ENCODE assay signal across 16 cellular contexts in the genomic region with DNA sequence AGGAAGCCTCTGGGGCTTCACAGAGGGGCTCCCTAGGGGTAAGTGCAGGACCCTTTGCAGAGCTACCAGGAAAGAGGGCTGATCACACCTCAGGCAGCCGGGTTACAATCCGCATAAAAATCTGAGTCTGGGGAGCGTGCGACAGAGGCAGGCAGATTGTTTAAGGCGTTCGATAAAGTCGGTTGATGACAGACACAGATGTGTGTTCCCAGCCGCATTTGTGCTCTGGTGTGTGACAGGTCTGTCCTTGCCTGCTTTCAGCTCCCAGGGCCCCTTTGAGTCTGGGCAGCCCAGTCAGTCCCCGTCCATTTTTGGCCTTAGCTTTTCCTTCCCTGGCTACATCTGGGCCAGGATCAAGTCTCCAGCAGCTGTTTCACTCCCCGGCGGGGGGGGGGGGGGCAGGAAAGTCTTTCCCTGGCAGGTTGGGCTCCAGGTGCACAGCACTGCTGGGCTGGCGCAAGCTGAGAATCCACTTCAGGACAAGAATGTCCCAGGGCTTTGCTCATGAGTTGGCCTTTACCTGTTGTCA. TPM values are rescaled to one million over a fixed set of nuclear protein-coding genes. Genes with fewer than 3 reads are reported as not detected.
DNase-seq lines count a peak whose midpoint lies in the region; ATAC-seq and TF ChIP-seq lines count a peak whose summit lies in the region.
"Had no signal": no experiment of that assay in that cellular context is flagged by ENCODE, and none has a peak within 500 bp of the region (broad histone marks: within the 10 kb centered on the region; RNA-seq: fewer than 3 reads in every experiment).

No MANE protein-coding gene starts in this region.

- H3K4me1 Mint-ChIP-seq in endodermal cell, result peaks cover 24% of the 10 kb centered on the region
- H3K4me1 Mint-ChIP-seq in activated CD8-positive, alpha-beta T cell treated with anti-CD3 and anti-CD28 coated beads, Interleukin-2, amount 10 ng/mL, durations not matched to agents 7 days and 5 days (ENCODE audit: low read depth), result peaks cover 33% of the 10 kb centered on the region

- no peak for TF ChIP-seq RAD21 in SK-N-SH (IDR thresholded peaks at IDR 0.05; ENCODE audit: low read length)

- H3F3A ChIP-seq in SK-N-SH (replicated peaks; ENCODE audit: insufficient read depth), result peaks cover 18% of the 10 kb centered on the region

- peaks cover 5% of the 10 kb centered on the region; the same call in 1 of the 2 replicates for H3K79me2 ChIP-seq in SK-N-SH (ENCODE audit: insufficient read depth)

- H3K9me3 ChIP-seq in SK-N-SH (no peaks in the 10 kb centered on the region), endodermal cell (ENCODE audit: control insufficient read depth, low read length) (no peaks in the 10 kb centered on the region), thyroid gland (no peaks in the 10 kb centered on the region)
- H3K9me3 ChIP-seq: HAP-1, transverse colon had no signal

- TF ChIP-seq CTCF in SK-N-SH (IDR thresholded peaks at IDR 0.05) (no peak), endodermal cell (conservative IDR thresholded peaks at IDR 0.05) (no peak), thyroid gland (IDR thresholded peaks at IDR 0.05) (no peak)

- 13% methylated on average over 12 of the region's 12 CpGs for WGBS in SK-N-SH (ENCODE audit: low lambda C conversion rate)
- WGBS in endodermal cell (ENCODE audit: insufficient coverage in 1 of 2, insufficient read length in 1 of 2), 2 experiments, result 51 to 68% methylated on average over 9 to 10 of the region's 12 CpGs
- 12 to 19% methylated on average over 12 of the region's 12 CpGs for WGBS in thyroid gland, 2 donors

- H3K4me1 ChIP-seq in SK-N-SH (ENCODE audit: control insufficient read depth in 1 of 2, insufficient read depth in 2 of 2, low read depth in 1 of 2, low read length in 1 of 2) (peaks cover 0 to 36% of the 10 kb centered on the region in 2 experiments; a peak in 1 of 4 replicates), endodermal cell (ENCODE audit: control insufficient read depth, insufficient read depth, low read length) (peaks cover 15% of the 10 kb centered on the region), thyroid gland (peaks cover 22 to 50% of the 10 kb centered on the region in 2 donors)
- H3K4me1 ChIP-seq: HAP-1 had no signal

- no peak overlapping the region for H3K4me2 ChIP-seq in SK-N-SH

- H3K4me3 ChIP-seq in SK-N-SH (ENCODE audit: low read depth in 2 of 2, low read length in 1 of 2) (no peak overlapping the region), endodermal cell (ENCODE audit: low read length) (no peak overlapping the region), thyroid gland (replicated peaks in 1 of 3) (no peak overlapping the region)
- H3K4me3 ChIP-seq: HAP-1 had no signal

- H2AFZ ChIP-seq in SK-N-SH (ENCODE audit: low read depth), result no peak overlapping the region

- H4K20me1 ChIP-seq in SK-N-SH (ENCODE audit: insufficient read depth), result no peaks in the 10 kb centered on the region; the same call in 1 of the 2 replicates

- H3K9me2 ChIP-seq in SK-N-SH, result no peaks in the 10 kb centered on the region

- POLR2A ChIA-PET in SK-N-SH (lab: Yijun Ruan, JAX), result interaction anchor here (1.0 to 1.4 kb wide), 2 partner anchors 16 to 64 kb away, joined by 3 to 5 read pairs; no protein-coding TSS in a partner anchor
- POLR2A ChIA-PET in activated CD8-positive, alpha-beta T cell treated with anti-CD3 and anti-CD28 coated beads, Interleukin-2, amount 10 ng/mL, durations not matched to agents 7 days and 5 days (lab: Charles Lee), result interaction anchor here (0.7 to 2.1 kb wide), 4 partner anchors 14 to 197 kb away, joined by 3 to 8 read pairs (median 4); partner anchors contain the start of gene EXOC7

- no peak overlapping the region for H3K27ac Mint-ChIP-seq in endodermal cell
- H3K27ac Mint-ChIP-seq in activated CD8-positive, alpha-beta T cell treated with anti-CD3 and anti-CD28 coated beads, Interleukin-2, amount 10 ng/mL, durations not matched to agents 7 days and 5 days, result no peak overlapping the region
- H3K27ac Mint-ChIP-seq: activated CD8-positive, alpha-beta memory T cell treated with anti-CD3 and anti-CD28 coated beads, Interleukin-2, amount 10 ng/mL, durations not matched to agents 7 days and 5 days had no signal

- CTCF ChIA-PET in SK-N-SH (lab: Yijun Ruan, JAX), result interaction anchor here (0.8 to 7.8 kb wide), 12 partner anchors 9 to 202 kb away, joined by 3 to 64 read pairs (median 4); no protein-coding TSS in a partner anchor
- CTCF ChIA-PET in activated CD8-positive, alpha-beta T cell treated with anti-CD3 and anti-CD28 coated beads, Interleukin-2, amount 10 ng/mL, durations not matched to agents 7 days and 5 days (lab: Charles Lee), result interaction anchor here (1.0 to 2.1 kb wide), 2 partner anchors 63 to 321 kb away, joined by 3 to 7 read pairs; no protein-coding TSS in a partner anchor

- H3K4me3 Mint-ChIP-seq in endodermal cell, result no peak overlapping the region
- no peak overlapping the region for H3K4me3 Mint-ChIP-seq in activated CD8-positive, alpha-beta T cell treated with anti-CD3 and anti-CD28 coated beads, Interleukin-2, amount 10 ng/mL, durations not matched to agents 7 days and 5 days

- H3K27ac ChIP-seq in SK-N-SH (ENCODE audit: low read depth in 2 of 2, low read length in 1 of 2) (no peak overlapping the region), endodermal cell (ENCODE audit: low read depth, low read length) (no peak overlapping the region), thyroid gland (no peak overlapping the region)
- H3K27ac ChIP-seq: transverse colon, VCaP had no signal

- no peak for TF ChIP-seq EP300 in SK-N-SH (IDR thresholded peaks at IDR 0.05; ENCODE audit: borderline replicate concordance in 1 of 2, low read depth in 1 of 2, low read length in 1 of 2)

- peaks cover 0 to 4% of the 10 kb centered on the region in 2 experiments for H3K36me3 ChIP-seq in SK-N-SH (replicated peaks in 1 of 2; ENCODE audit: control insufficient read depth in 1 of 2, insufficient read depth in 2 of 2, low read length in 1 of 2)
- H3K36me3 ChIP-seq in endodermal cell (ENCODE audit: control insufficient read depth, insufficient read depth, low read length), result peaks cover 7% of the 10 kb centered on the region
- H3K36me3 ChIP-seq in thyroid gland, result no peaks in the 10 kb centered on the region
- H3K36me3 ChIP-seq: transverse colon had no signal

- H3K9ac ChIP-seq in SK-N-SH (no peak overlapping the region), endodermal cell (ENCODE audit: extremely low read depth, low read length, poor library complexity, severe bottlenecking) (no peak overlapping the region)

- H3K36me3 Mint-ChIP-seq in endodermal cell (ENCODE audit: low read depth), result no peaks in the 10 kb centered on the region
- peaks cover 7% of the 10 kb centered on the region for H3K36me3 Mint-ChIP-seq in activated CD8-positive, alpha-beta T cell treated with anti-CD3 and anti-CD28 coated beads, Interleukin-2, amount 10 ng/mL, durations not matched to agents 7 days and 5 days (ENCODE audit: low read depth)
- H3K36me3 Mint-ChIP-seq: activated naive CD4-positive, alpha-beta T cell treated with anti-CD3 and anti-CD28 coated beads, Interleukin-2, amount 50 U/mL, for 24 hours had no signal

- H3K27me3 ChIP-seq in SK-N-SH (ENCODE audit: insufficient read depth), result peaks cover 73% of the 10 kb centered on the region
- H3K27me3 ChIP-seq in endodermal cell (ENCODE audit: control insufficient read depth, insufficient read depth, low read length, poor library complexity, severe bottlenecking), result peaks cover 68% of the 10 kb centered on the region
- H3K27me3 ChIP-seq in thyroid gland, result peaks cover 26% of the 10 kb centered on the region

- intact Hi-C loops in thyroid gland (cut with DNase I), result no loop called here

- peaks cover 69% of the 10 kb centered on the region for H3K27me3 Mint-ChIP-seq in endodermal cell (ENCODE audit: insufficient read depth)
- peaks cover 54% of the 10 kb centered on the region for H3K27me3 Mint-ChIP-seq in activated CD8-positive, alpha-beta T cell treated with anti-CD3 and anti-CD28 coated beads, Interleukin-2, amount 10 ng/mL, durations not matched to agents 7 days and 5 days (ENCODE audit: low read depth)

- no peak for ATAC-seq in SK-N-SH treated with all-trans-retinoic acid at 6 μM for 48 hours
- no peak for ATAC-seq in activated CD8-positive, alpha-beta T cell treated with anti-CD3 and anti-CD28 coated beads, Interleukin-2, amount 10 ng/mL, durations not matched to agents 7 days and 5 days
- ATAC-seq: activated CD8-positive, alpha-beta memory T cell treated with anti-CD3 and anti-CD28 coated beads, Interleukin-2, amount 10 ng/mL, durations not matched to agents 7 days and 5 days; esophagus mucosa had no signal

- no peaks in the 10 kb centered on the region for H3K9me3 Mint-ChIP-seq in endodermal cell
- H3K9me3 Mint-ChIP-seq in activated CD8-positive, alpha-beta T cell treated with anti-CD3 and anti-CD28 coated beads, Interleukin-2, amount 10 ng/mL, durations not matched to agents 7 days and 5 days (ENCODE audit: insufficient read depth), result no peaks in the 10 kb centered on the region
- H3K9me3 Mint-ChIP-seq: activated naive CD4-positive, alpha-beta T cell treated with anti-CD3 and anti-CD28 coated beads, Interleukin-2, amount 50 U/mL, for 24 hours had no signal

- DNase-seq in SK-N-SH (peak; percentile 80), NAMALWA (ENCODE audit: low spot score) (peak; percentile 34), endodermal cell (peak; percentile 70), thyroid gland (peak; percentile 62 to 72), NCI-H446 (lab: John Stamatoyannopoulos, UW) (no peak), midbrain (lab: John Stamatoyannopoulos, UW) (no peak)
- no peak for DNase-seq in activated CD8-positive, alpha-beta T cell treated with anti-CD3 and anti-CD28 coated beads, Interleukin-2, amount 10 ng/mL, durations not matched to agents 7 days and 5 days
- DNase-seq: SHP77, transverse colon had no signal

- TF ChIP-seq POLR2A in thyroid gland (IDR thresholded peaks at IDR 0.05), result no peak

RNA-seq across cellular contexts. Expression of gene ZACN, which starts 1.3 kb away (rescaled TPM):
- polyA plus RNA-seq in SK-N-SH (2012; rRNA removed), result 0.03 TPM in 1 of 2 replicates, not detected in the other
- polyA plus RNA-seq in SK-N-SH (2012; cell fraction: cytosol; rRNA removed), result 0.01 TPM in 1 of 2 replicates, not detected in the other
- polyA plus RNA-seq in SK-N-SH (2012; cell fraction: nucleus; rRNA removed), result 0.12 and 0.26 TPM in 2 replicates
- total RNA-seq in endodermal cell, result under 1 TPM in 1 of 2 donors, not detected in 1; 0.09 TPM
- polyA plus RNA-seq in endodermal cell (2013, experiment 1 of 2), result not detected
- polyA plus RNA-seq in endodermal cell (2013, experiment 2 of 2), result not detected
- total RNA-seq in thyroid gland, result 1 to 10 TPM in 1 of 4 donors, not detected in 3; 2.2 TPM
- total RNA-seq in activated CD8-positive, alpha-beta T cell treated with anti-CD3 and anti-CD28 coated beads, Interleukin-2, amount 10 ng/mL, durations not matched to agents 7 days and 5 days, result under 1 TPM; 0.18 to 0.34 TPM
- total RNA-seq: Daoy, esophagus mucosa had no signal

RNA-seq across cellular contexts. Expression of gene GALR2, which starts 3.1 kb away (rescaled TPM):
- polyA plus RNA-seq in SK-N-SH (2012; rRNA removed), result 0.05 and 0.08 TPM in 2 replicates
- 0.03 TPM in 2 replicates for polyA plus RNA-seq in SK-N-SH (2012; cell fraction: cytosol; rRNA removed)
- 0.08 and 0.15 TPM in 2 replicates for polyA plus RNA-seq in SK-N-SH (2012; cell fraction: nucleus; rRNA removed)
- not detected for total RNA-seq in endodermal cell
- polyA plus RNA-seq in endodermal cell (2013, experiment 1 of 2), result not detected
- polyA plus RNA-seq in endodermal cell (2013, experiment 2 of 2), result not detected
- not detected for total RNA-seq in thyroid gland
- total RNA-seq in activated CD8-positive, alpha-beta T cell treated with anti-CD3 and anti-CD28 coated beads, Interleukin-2, amount 10 ng/mL, durations not matched to agents 7 days and 5 days, result under 1 TPM in 1 of 2 experiments, not detected in 1; 0.18 TPM
- total RNA-seq: Daoy had no signal

RNA-seq across cellular contexts. Expression of gene SRP68, which starts 5.3 kb away (rescaled TPM):
- 76.8 and 81.4 TPM in 2 replicates for polyA plus RNA-seq in SK-N-SH (2012; rRNA removed)
- 74.4 and 76.2 TPM in 2 replicates for polyA plus RNA-seq in SK-N-SH (2012; cell fraction: cytosol; rRNA removed)
- polyA plus RNA-seq in SK-N-SH (2012; cell fraction: nucleus; rRNA removed), result 53.5 and 64.0 TPM in 2 replicates
- total RNA-seq in endodermal cell, result 10 to 100 TPM; 73.9 to 78.0 TPM
- polyA plus RNA-seq in endodermal cell (2013, experiment 1 of 2), result 63.0 TPM
- 58.3 TPM for polyA plus RNA-seq in endodermal cell (2013, experiment 2 of 2)
- 10 to 100 TPM; 48.2 to 67.0 (median 54.5) TPM for total RNA-seq in thyroid gland
- 10 to 100 TPM; 85.1 to 86.0 TPM for total RNA-seq in activated CD8-positive, alpha-beta T cell treated with anti-CD3 and anti-CD28 coated beads, Interleukin-2, amount 10 ng/mL, durations not matched to agents 7 days and 5 days

RNA-seq across cellular contexts. Expression of gene EXOC7, which starts 25.9 kb away (rescaled TPM):
- polyA plus RNA-seq in SK-N-SH (2012; rRNA removed), result 129 and 167 TPM in 2 replicates
- 58.5 and 83.4 TPM in 2 replicates for polyA plus RNA-seq in SK-N-SH (2012; cell fraction: cytosol; rRNA removed)
- polyA plus RNA-seq in SK-N-SH (2012; cell fraction: nucleus; rRNA removed), result 364 and 387 TPM in 2 replicates
- total RNA-seq in endodermal cell, result 100 to 1,000 TPM; 159 to 187 TPM
- 83.1 TPM for polyA plus RNA-seq in endodermal cell (2013, experiment 1 of 2)
- 82.3 TPM for polyA plus RNA-seq in endodermal cell (2013, experiment 2 of 2)
- total RNA-seq in thyroid gland, result 100 to 1,000 TPM in 3 of 4 donors, 10 to 100 TPM in 1; 97.8 to 131 (median 115) TPM
- 100 to 1,000 TPM; 126 to 129 TPM for total RNA-seq in activated CD8-positive, alpha-beta T cell treated with anti-CD3 and anti-CD28 coated beads, Interleukin-2, amount 10 ng/mL, durations not matched to agents 7 days and 5 days

RNA-seq across cellular contexts. Expression of gene EVPL, which starts 50.5 kb away (rescaled TPM):
- polyA plus RNA-seq in SK-N-SH (2012; rRNA removed), result 0.15 and 0.23 TPM in 2 replicates
- 0.09 and 0.16 TPM in 2 replicates for polyA plus RNA-seq in SK-N-SH (2012; cell fraction: cytosol; rRNA removed)
- polyA plus RNA-seq in SK-N-SH (2012; cell fraction: nucleus; rRNA removed), result 0.26 and 0.42 TPM in 2 replicates
- under 1 TPM; 0.20 to 0.51 TPM for total RNA-seq in endodermal cell
- 0.04 TPM for polyA plus RNA-seq in endodermal cell (2013, experiment 1 of 2)
- not detected for polyA plus RNA-seq in endodermal cell (2013, experiment 2 of 2)
- 10 to 100 TPM; 14.8 to 33.4 (median 23.3) TPM for total RNA-seq in thyroid gland
- total RNA-seq in activated CD8-positive, alpha-beta T cell treated with anti-CD3 and anti-CD28 coated beads, Interleukin-2, amount 10 ng/mL, durations not matched to agents 7 days and 5 days, result under 1 TPM; 0.34 to 0.47 TPM

Comparison
In these comparisons a context has a peak if more than half of its experiments do, and no peak if none do; other contexts are left out.
1. DNase-seq: peak in SK-N-SH (single experiment), NAMALWA (single experiment), endodermal cell (single experiment) and thyroid gland (2 of 2); none in NCI-H446 (0 of 2), activated CD8-positive, alpha-beta T cell treated with anti-CD3 and anti-CD28 coated beads, Interleukin-2, amount 10 ng/mL, durations not matched to agents 7 days and 5 days (single experiment) and midbrain (single experiment).